Comparison of ENCODE assay signal across 23 cellular contexts in genomic region chr15:41877631-41878354, GRCh38. TPM values are rescaled to one million over a fixed set of nuclear protein-coding genes. Genes with fewer than 3 reads are reported as not detected.
DNase-seq lines count a peak whose midpoint lies in the region; ATAC-seq and TF ChIP-seq lines count a peak whose summit lies in the region.
"Had no signal": no experiment of that assay in that cellular context is flagged by ENCODE, and none has a peak within 500 bp of the region (broad histone marks: within the 10 kb centered on the region; RNA-seq: fewer than 3 reads in every experiment).

No MANE protein-coding gene starts in this region.

- peak; percentile 57 for DNase-seq in BE2C
- peak; percentile 36 for DNase-seq in DMS79 (lab: John Stamatoyannopoulos, UW)
- peak; percentile 19 for DNase-seq in NCI-H69 (lab: John Stamatoyannopoulos, UW)
- peak; percentile 70 for DNase-seq in iPS-NIHi11 (ENCODE audit: low spot score)
- DNase-seq in medulla oblongata (ENCODE audit: extremely low spot score) = no peak
- DNase-seq in HCEC 1CT = no peak
- DNase-seq: activated CD4-positive, alpha-beta T cell treated with anti-CD3 and anti-CD28 coated beads for 36 hours; activated CD8-positive, alpha-beta T cell treated with anti-CD3 and anti-CD28 coated beads, Interleukin-2, amount 10 ng/mL, durations not matched to agents 7 days and 5 days; activated effector memory CD4-positive, alpha-beta T cell treated with Interleukin-2 at 50 U/mL for 16 hours; effector CD4-positive, alpha-beta T cell; glutamatergic neuron; GM23248; midbrain; naive thymus-derived CD8-positive, alpha-beta T cell; NCI-H1105 treated with DMSO at 0.1 percent for 48 hours; NCI-H1930; NCI-H524 treated with DMSO at 0.1 percent for 48 hours; T-helper 17 cell had no signal

- no peaks in the 10 kb centered on the region for H3K27me3 ChIP-seq in BE2C
- H3K27me3 ChIP-seq: SJSA1 had no signal

- H3K9me3 ChIP-seq in BE2C = no peaks in the 10 kb centered on the region
- H3K9me3 ChIP-seq: SJSA1 had no signal

- no peak overlapping the region for H3K4me3 ChIP-seq in BE2C (ENCODE audit: low read depth, low read length)
- H3K4me3 ChIP-seq: GM12878, GM23248, SJSA1, smooth muscle cell had no signal

- no peak for ATAC-seq in GM19351 (IDR thresholded peaks at IDR 0.05; ENCODE audit: unreplicated experiment)
- ATAC-seq: activated CD4-positive, alpha-beta T cell treated with anti-CD3 and anti-CD28 coated beads for 36 hours; activated CD8-positive, alpha-beta T cell treated with anti-CD3 and anti-CD28 coated beads, Interleukin-2, amount 10 ng/mL, durations not matched to agents 7 days and 5 days; GM12878; naive thymus-derived CD8-positive, alpha-beta T cell; T-helper 17 cell had no signal

- H3K36me3 ChIP-seq in BE2C = no peaks in the 10 kb centered on the region
- H3K36me3 ChIP-seq: SJSA1 had no signal

- peaks cover 10% of the 10 kb centered on the region for H3K4me1 ChIP-seq in BE2C
- H3K4me1 ChIP-seq: SJSA1 had no signal

- peak; percentile 31 for TF ChIP-seq CTCF in BE2C (IDR thresholded peaks at IDR 0.05; ENCODE audit: low read depth, low read length)

RNA-seq across cellular contexts. Expression of gene SPTBN5, which starts 16.1 kb away (rescaled TPM):
- 1.7 TPM for polyA plus RNA-seq in BE2C (2012; ENCODE audit: insufficient read depth, insufficient read length, low read depth)
- polyA plus RNA-seq: CD14-positive monocyte had no signal

RNA-seq across cellular contexts. Expression of gene PLA2G4B, which starts 39.1 kb away (rescaled TPM):
- 2.7 TPM for polyA plus RNA-seq in BE2C (2012; ENCODE audit: insufficient read depth, insufficient read length, low read depth)

RNA-seq across cellular contexts. Expression of gene JMJD7, which starts 49.9 kb away (rescaled TPM):
- polyA plus RNA-seq in BE2C (2012; ENCODE audit: insufficient read depth, insufficient read length, low read depth) = 9.2 TPM

Comparison
In these comparisons a context has a peak if more than half of its experiments do, and no peak if none do; other contexts are left out.
1. DNase-seq: peak in BE2C (single experiment), DMS79 (single experiment), NCI-H69 (single experiment) and iPS-NIHi11 (single experiment); none in medulla oblongata (single experiment) and HCEC 1CT (single experiment).